15 cellular contexts compared by ENCODE assay signal in genomic region chr5:75461679-75462078, GRCh38. TPM values are rescaled to one million over a fixed set of nuclear protein-coding genes. Genes with fewer than 3 reads are reported as not detected.
DNase-seq lines count a peak whose midpoint lies in the region; ATAC-seq lines count a peak whose summit lies in the region.
"Had no signal": no experiment of that assay in that cellular context is flagged by ENCODE, and none has a peak within 500 bp of the region (broad histone marks: within the 10 kb centered on the region; RNA-seq: fewer than 3 reads in every experiment).

No MANE protein-coding gene starts in this region.

- peak; percentile 43 to 54 for ATAC-seq in activated naive CD4-positive, alpha-beta T cell treated with anti-CD3 and anti-CD28 coated beads, Interleukin-2, amount 50 U/mL, for 72 hours
- no peak for ATAC-seq in GM21786 (IDR thresholded peaks at IDR 0.05; ENCODE audit: unreplicated experiment)

- no peak for DNase-seq in activated naive CD4-positive, alpha-beta T cell treated with anti-CD3 and anti-CD28 coated beads, Interleukin-2, amount 50 U/mL, for 72 hours (ENCODE audit: low spot score in 2 of 2)
- DNase-seq in activated naive CD4-positive, alpha-beta T cell treated with anti-CD3 and anti-CD28 coated beads, Interleukin-2, amount 50 U/mL, for 16 hours: no peak
- DNase-seq in NOMO-1 treated with DMSO at 0.1 percent for 48 hours (lab: John Stamatoyannopoulos, UW; ENCODE audit: unreplicated experiment): peak; percentile 62
- no peak for DNase-seq in epithelial cell of prostate (ENCODE audit: low read depth, low spot score)
- DNase-seq in NCI-H1694 (lab: John Stamatoyannopoulos, UW): no peak
- DNase-seq in activated CD8-positive, alpha-beta memory T cell treated with anti-CD3 and anti-CD28 coated beads for 24 hours: no peak
- no peak for DNase-seq in HPDE6-E6E7 (ENCODE audit: extremely low spot score)
- DNase-seq: activated CD4-positive, alpha-beta memory T cell treated with anti-CD3 and anti-CD28 coated beads for 36 hours; activated naive CD4-positive, alpha-beta T cell treated with anti-CD3 and anti-CD28 coated beads, Interleukin-2, amount 10 ng/mL, durations not matched to agents 7 days and 5 days; midbrain; pancreas; stimulated activated CD4-positive, alpha-beta T cell treated with anti-CD3 and anti-CD28 coated beads, Interleukin-15, amount 100 ng/mL, for 24 hours had no signal

- H3K36me3 Mint-ChIP-seq in activated naive CD4-positive, alpha-beta T cell treated with anti-CD3 and anti-CD28 coated beads, Interleukin-2, amount 50 U/mL, for 72 hours: peaks cover 7 to 25% of the 10 kb centered on the region in 2 donors

- no peak overlapping the region for H3K27ac Mint-ChIP-seq in activated naive CD4-positive, alpha-beta T cell treated with anti-CD3 and anti-CD28 coated beads, Interleukin-2, amount 50 U/mL, for 72 hours
- H3K27ac Mint-ChIP-seq: T-helper 1 cell treated with Interleukin-12 subunit alpha and Interleukin-12 subunit beta and Interleukin-4 antibody, amounts not matched to agents 30 μg/mL and 1 μg/mL, for 36 hours had no signal

- H3K9me3 Mint-ChIP-seq in activated naive CD4-positive, alpha-beta T cell treated with anti-CD3 and anti-CD28 coated beads, Interleukin-2, amount 50 U/mL, for 72 hours: peaks cover 0 to 4% of the 10 kb centered on the region in 2 donors
- H3K9me3 Mint-ChIP-seq: activated CD4-positive, alpha-beta memory T cell treated with anti-CD3 and anti-CD28 coated beads for 36 hours had no signal

- peak overlapping the region; percentile 9 for H3K27ac ChIP-seq in epithelial cell of prostate
- H3K27ac ChIP-seq: esophagus muscularis mucosa, pancreas had no signal

RNA-seq across cellular contexts. Expression of gene CERT1, which starts 49.8 kb away (rescaled TPM):
- total RNA-seq in activated naive CD4-positive, alpha-beta T cell treated with anti-CD3 and anti-CD28 coated beads, Interleukin-2, amount 50 U/mL, for 72 hours: 10 to 100 TPM; 30.3 to 32.5 TPM

RNA-seq across cellular contexts. Expression of gene POLK, which starts 50.0 kb away (rescaled TPM):
- total RNA-seq in activated naive CD4-positive, alpha-beta T cell treated with anti-CD3 and anti-CD28 coated beads, Interleukin-2, amount 50 U/mL, for 72 hours: 10 to 100 TPM; 35.4 to 44.7 TPM
